In genomic region chr5:149544199-149544472, GRCh38 we compare ENCODE assay signal across 11 cellular contexts. TPM values are rescaled to one million over a fixed set of nuclear protein-coding genes. Genes with fewer than 3 reads are reported as not detected.
A peak's percentile ranks its signal among the peaks of the same experiment; 100 is the strongest.
DNase-seq lines count a peak whose midpoint lies in the region; ATAC-seq and TF ChIP-seq lines count a peak whose summit lies in the region.
"Had no signal": no experiment of that assay in that cellular context is flagged by ENCODE, and none has a peak within 500 bp of the region (broad histone marks: within the 10 kb centered on the region; RNA-seq: fewer than 3 reads in every experiment).

No MANE protein-coding gene starts in this region.

- intact Hi-C loops in heart right ventricle (cut with DNase I), result loop anchor here in 1 of 10 donors (5.0 kb wide), 1 partner anchor 37 kb away; no protein-coding TSS in a partner anchor
- intact Hi-C loops in Right ventricle myocardium inferior (cut with DNase I), result no loop called here
- intact Hi-C loops in aorta (cut with DNase I), result loop anchor here in 1 of 2 donors (5.0 kb wide), 1 partner anchor 47 kb away; no protein-coding TSS in a partner anchor
- intact Hi-C loops in lower leg skin (cut with DNase I; ENCODE audit: low total_unique reads), result no loop called here
- intact Hi-C loops in PC-3 (cut with micrococcal nuclease), result no loop called here

- no peak for TF ChIP-seq POLR2A in lower leg skin (IDR thresholded peaks at IDR 0.05)

- H3K4me1 Mint-ChIP-seq in neural progenitor cell, result peaks cover 24% of the 10 kb centered on the region

- H2AFZ ChIP-seq in neural progenitor cell (replicated peaks) (no peak overlapping the region), PC-3 (ENCODE audit: low read length) (no peak overlapping the region)

- no TSS peak for BruUV-seq in PC-3 (replicated peaks; lab: Mats Ljungman, UMichigan)

- H3K4me3 ChIP-seq in heart right ventricle, result peak overlapping the region in 1 of 10 donors; percentile 3
- no peak overlapping the region for H3K4me3 ChIP-seq in neural progenitor cell
- no peak overlapping the region for H3K4me3 ChIP-seq in aorta (ENCODE audit: low read length in 2 of 2)
- no peak overlapping the region for H3K4me3 ChIP-seq in lower leg skin (ENCODE audit: low read depth, poor library complexity, severe bottlenecking)
- H3K4me3 ChIP-seq in PC-3 (ENCODE audit: low read length), result no peak overlapping the region

- WGBS in heart right ventricle, 2 donors, result 53 to 54% methylated on average over 3 of the region's 3 CpGs
- 69 to 73% methylated on average over 3 of the region's 3 CpGs for WGBS in aorta, 2 donors
- 66 to 68% methylated on average over 3 of the region's 3 CpGs for WGBS in lower leg skin, 2 donors

- peaks cover 90% of the 10 kb centered on the region for H4K20me1 ChIP-seq in neural progenitor cell (ENCODE audit: low read depth)
- H4K20me1 ChIP-seq in PC-3 (ENCODE audit: low read length), result peaks cover 67% of the 10 kb centered on the region

- peaks cover 2% of the 10 kb centered on the region for H3K9me3 Mint-ChIP-seq in neural progenitor cell

- no peak for ATAC-seq in heart right ventricle
- no peak for ATAC-seq in Right ventricle myocardium inferior
- ATAC-seq in aorta (ENCODE audit: low FRiP score), result peak; percentile 47
- ATAC-seq in PC-3, result no peak

- H3F3A ChIP-seq in neural progenitor cell (ENCODE audit: low read depth), result peaks cover 50% of the 10 kb centered on the region
- H3F3A ChIP-seq in PC-3 (ENCODE audit: low read length, unreplicated experiment), result peaks cover 7% of the 10 kb centered on the region

- H3K27me3 Mint-ChIP-seq in neural progenitor cell (ENCODE audit: insufficient read depth, low read depth), result peaks cover 2% of the 10 kb centered on the region

- no peak overlapping the region for H3K27ac Mint-ChIP-seq in neural progenitor cell

- no peak overlapping the region for H3K4me3 Mint-ChIP-seq in neural progenitor cell

- H3K27me3 ChIP-seq in heart right ventricle (no peaks in the 10 kb centered on the region), neural progenitor cell (no peaks in the 10 kb centered on the region), aorta (ENCODE audit: control insufficient read depth in 1 of 2, insufficient read depth in 2 of 2, low read length in 1 of 2) (no peaks in the 10 kb centered on the region), PC-3 (ENCODE audit: low read length) (no peaks in the 10 kb centered on the region)

- H3K9me2 ChIP-seq in PC-3 (replicated peaks; ENCODE audit: low read length), result no peaks in the 10 kb centered on the region

- peaks cover 100% of the 10 kb centered on the region for H3K79me2 ChIP-seq in neural progenitor cell (ENCODE audit: low read depth)
- H3K79me2 ChIP-seq in PC-3 (ENCODE audit: low read length), result peaks cover 97% of the 10 kb centered on the region

- POLR2A ChIA-PET in PC-3 (lab: Charles Lee; ENCODE audit: unreplicated experiment), result no interaction called here

- peaks cover 51% of the 10 kb centered on the region for H3K36me3 Mint-ChIP-seq in neural progenitor cell

- H3K4me1 ChIP-seq in heart right ventricle (peaks cover 27 to 100% (median 95%) of the 10 kb centered on the region in 9 donors), neural progenitor cell (peaks cover 40% of the 10 kb centered on the region), aorta (ENCODE audit: control insufficient read depth in 1 of 2, insufficient read depth in 2 of 2, low read length in 2 of 2) (no peaks in the 10 kb centered on the region), PC-3 (ENCODE audit: insufficient read depth, low read length) (peaks cover 37% of the 10 kb centered on the region)

- H3K36me3 ChIP-seq in heart right ventricle (peaks cover 0 to 97% (median 17%) of the 10 kb centered on the region in 9 donors), neural progenitor cell (peaks cover 2% of the 10 kb centered on the region), aorta (ENCODE audit: control insufficient read depth in 1 of 2, insufficient read depth in 2 of 2, low read length in 1 of 2) (no peaks in the 10 kb centered on the region), PC-3 (ENCODE audit: low read depth, low read length) (peaks cover 56% of the 10 kb centered on the region)

- H3K9me3 ChIP-seq in heart right ventricle (no peaks in the 10 kb centered on the region), neural progenitor cell (ENCODE audit: low read depth) (no peaks in the 10 kb centered on the region), aorta (ENCODE audit: control insufficient read depth, low read length) (no peaks in the 10 kb centered on the region), PC-3 (ENCODE audit: low read length) (no peaks in the 10 kb centered on the region)

- TF ChIP-seq CTCF in heart right ventricle (IDR thresholded peaks at IDR 0.05) (no peak), neural progenitor cell (IDR thresholded peaks at IDR 0.05) (no peak), lower leg skin (IDR thresholded peaks at IDR 0.05) (no peak), PC-3 (conservative IDR thresholded peaks at IDR 0.05; ENCODE audit: low read depth, low read length) (no peak)

- DNase-seq in heart right ventricle (no peak), Right ventricle myocardium inferior (ENCODE audit: missing footprints) (no peak), dermis blood vessel endothelial cell (peak; percentile 57), neural progenitor cell (ENCODE audit: low spot score) (no peak), aorta (no peak), lower leg skin (ENCODE audit: low spot score in 2 of 2) (no peak), PC-3 (no peak), DMS53 treated with DMSO at 0.1 percent for 48 hours (lab: John Stamatoyannopoulos, UW; ENCODE audit: unreplicated experiment) (no peak)
- DNase-seq: activated CD4-positive, alpha-beta T cell treated with anti-CD3 and anti-CD28 coated beads for 1 hour; NCI-H187; NCI-H748 treated with DMSO at 0.1 percent for 48 hours had no signal

- H3K9ac ChIP-seq in neural progenitor cell, result no peak overlapping the region
- no peak overlapping the region for H3K9ac ChIP-seq in PC-3 (ENCODE audit: low read length)

- CTCF ChIA-PET in PC-3 (lab: Charles Lee), result no interaction called here

- peak overlapping the region in 8 of 10 donors; percentile 13 to 51 (median 40) for H3K27ac ChIP-seq in heart right ventricle
- peak overlapping the region; percentile 78 for H3K27ac ChIP-seq in neural progenitor cell
- no peak overlapping the region for H3K27ac ChIP-seq in aorta (ENCODE audit: low read depth in 1 of 2, low read length in 2 of 2)
- H3K27ac ChIP-seq in PC-3 (ENCODE audit: low read length), result no peak overlapping the region

- H3K4me2 ChIP-seq in neural progenitor cell (peak overlapping the region; percentile 48), PC-3 (ENCODE audit: low read length) (no peak overlapping the region)

RNA-seq across cellular contexts. Expression of gene CSNK1A1, which starts 7.1 kb away (rescaled TPM):
- total RNA-seq in heart right ventricle, result 100 to 1,000 TPM; 174 to 363 (median 224) TPM
- 10 to 100 TPM; 47.9 to 76.0 TPM for polyA plus RNA-seq in heart right ventricle
- 202 TPM for total RNA-seq in Right ventricle myocardium inferior
- 415 and 530 TPM in 2 replicates for total RNA-seq in dermis blood vessel endothelial cell
- total RNA-seq in neural progenitor cell (ENCODE audit: low replicate concordance), result 271 and 335 TPM in 2 replicates
- 100 to 1,000 TPM; 226 to 242 TPM for total RNA-seq in aorta
- polyA plus RNA-seq in aorta, result 100 to 1,000 TPM; 100 to 103 TPM
- 100 to 1,000 TPM; 270 to 297 (median 282) TPM for total RNA-seq in lower leg skin
- 500 and 586 TPM in 2 replicates for total RNA-seq in PC-3 (2014; rRNA removed)

RNA-seq across cellular contexts. Expression of gene ARHGEF37, which starts 37.2 kb away (rescaled TPM):
- total RNA-seq in heart right ventricle, result 10 to 100 TPM; 13.1 to 31.8 (median 18.3) TPM
- 10 to 100 TPM in 1 of 2 donors, 1 to 10 TPM in 1; 4.5 to 10.1 TPM for polyA plus RNA-seq in heart right ventricle
- total RNA-seq in Right ventricle myocardium inferior, result 32.2 TPM
- 13.6 and 16.0 TPM in 2 replicates for total RNA-seq in dermis blood vessel endothelial cell
- total RNA-seq in neural progenitor cell (ENCODE audit: low replicate concordance), result 0.99 and 1.7 TPM in 2 replicates
- total RNA-seq in aorta, result 10 to 100 TPM in 1 of 2 donors, 1 to 10 TPM in 1; 9.7 to 18.0 TPM
- polyA plus RNA-seq in aorta, result 1 to 10 TPM; 2.7 to 8.8 TPM
- total RNA-seq in lower leg skin, result 10 to 100 TPM; 36.4 to 76.5 (median 59.0) TPM
- 5.2 and 6.5 TPM in 2 replicates for total RNA-seq in PC-3 (2014; rRNA removed)

Comparison
In these comparisons a context has a peak if more than half of its experiments do, and no peak if none do; other contexts are left out.
1. H3K27ac ChIP-seq: peak in heart right ventricle (8 of 10) and neural progenitor cell (single experiment); none in aorta (0 of 2) and PC-3 (single experiment).